Comparison of ENCODE assay signal across 10 cellular contexts in genomic region chr17:36950027-36950426, GRCh38. TPM values are rescaled to one million over a fixed set of nuclear protein-coding genes. Genes with fewer than 3 reads are reported as not detected.
A peak's percentile ranks its signal among the peaks of the same experiment; 100 is the strongest.
DNase-seq lines count a peak whose midpoint lies in the region; ATAC-seq and TF ChIP-seq lines count a peak whose summit lies in the region.
"Had no signal": no experiment of that assay in that cellular context is flagged by ENCODE, and none has a peak within 500 bp of the region (broad histone marks: within the 10 kb centered on the region; RNA-seq: fewer than 3 reads in every experiment).

No MANE protein-coding gene starts in this region.

- no peak overlapping the region for H2AFZ ChIP-seq in smooth muscle cell (ENCODE audit: low read depth)

- H3K4me3 Mint-ChIP-seq in WTC11 = peak overlapping the region; percentile 91

- peaks cover 45% of the 10 kb centered on the region for H3K27me3 Mint-ChIP-seq in WTC11 (ENCODE audit: low read depth)

- intact Hi-C loops in right cardiac atrium (cut with DNase I) = no loop called here
- intact Hi-C loops in mucosa of descending colon (cut with DNase I, micrococcal nuclease) = no loop called here

- no peak overlapping the region for H3K9ac ChIP-seq in smooth muscle cell (ENCODE audit: low read depth)

- H3K9me3 ChIP-seq in right cardiac atrium (ENCODE audit: control insufficient read depth, low read length) = no peaks in the 10 kb centered on the region
- no peaks in the 10 kb centered on the region for H3K9me3 ChIP-seq in smooth muscle cell (replicated peaks; ENCODE audit: low read depth)
- H3K9me3 ChIP-seq in mucosa of descending colon = no peaks in the 10 kb centered on the region

- WGBS in right cardiac atrium = 62% methylated on average over 8 of the region's 8 CpGs
- 76% methylated on average over 8 of the region's 8 CpGs for WGBS in smooth muscle cell (ENCODE audit: low lambda C conversion rate)

- no peaks in the 10 kb centered on the region for H3F3A ChIP-seq in smooth muscle cell (ENCODE audit: low read depth)

- TF ChIP-seq CTCF in WTC11 (IDR thresholded peaks at IDR 0.05) = no peak
- TF ChIP-seq CTCF in smooth muscle cell (IDR thresholded peaks at IDR 0.05; ENCODE audit: borderline replicate concordance, insufficient read depth, poor library complexity, severe bottlenecking) = no peak
- no peak for TF ChIP-seq CTCF in mucosa of descending colon (IDR thresholded peaks at IDR 0.05)

- no peaks in the 10 kb centered on the region for H3K27me3 ChIP-seq in right cardiac atrium (ENCODE audit: control insufficient read depth, insufficient read depth)
- peaks cover 32% of the 10 kb centered on the region for H3K27me3 ChIP-seq in smooth muscle cell (ENCODE audit: low read depth)

- DNase-seq in HEK293T (ENCODE audit: extremely low spot score) = no peak
- DNase-seq in WTC11 (ENCODE audit: low spot score) = no peak
- no peak for DNase-seq in right cardiac atrium
- no peak for DNase-seq in smooth muscle cell (lab: John Stamatoyannopoulos, UW; ENCODE audit: unreplicated experiment)
- no peak for DNase-seq in mucosa of descending colon
- DNase-seq in DMS79 treated with DMSO at 0.1 percent for 48 hours (lab: John Stamatoyannopoulos, UW) = no peak
- no peak for DNase-seq in stimulated activated naive CD4-positive, alpha-beta T cell (lab: John Stamatoyannopoulos, UW)
- DNase-seq: NCI-H345; stimulated activated CD4-positive, alpha-beta T cell treated with anti-CD3 and anti-CD28 coated beads, Interleukin-12 subunit alpha, Interleukin-12 subunit beta, amount 100 ng/mL, for 4 hours had no signal

- H3K4me2 ChIP-seq in smooth muscle cell = peak overlapping the region; percentile 94

- H3K27ac ChIP-seq in right cardiac atrium (ENCODE audit: low read length) (no peak overlapping the region), smooth muscle cell (ENCODE audit: low read depth) (no peak overlapping the region)

- peaks cover 38% of the 10 kb centered on the region for H3K4me1 Mint-ChIP-seq in WTC11

- ATAC-seq in WTC11 (no peak), right cardiac atrium (no peak), mucosa of descending colon (no peak), GM19463 (IDR thresholded peaks at IDR 0.05; ENCODE audit: unreplicated experiment) (no peak)

- no peaks in the 10 kb centered on the region for H3K4me1 ChIP-seq in right cardiac atrium (ENCODE audit: control insufficient read depth, insufficient read depth, low read length)
- peaks cover 16% of the 10 kb centered on the region for H3K4me1 ChIP-seq in smooth muscle cell (ENCODE audit: low read depth)
- peaks cover 8% of the 10 kb centered on the region for H3K4me1 ChIP-seq in mucosa of descending colon (ENCODE audit: low read depth)

- H3K9me3 Mint-ChIP-seq in WTC11 = no peaks in the 10 kb centered on the region

- H3K36me3 Mint-ChIP-seq in WTC11 = peaks cover 27% of the 10 kb centered on the region

- H3K79me2 ChIP-seq in smooth muscle cell (ENCODE audit: low read depth) = peaks cover 16% of the 10 kb centered on the region

- H4K20me1 ChIP-seq in smooth muscle cell (ENCODE audit: low read depth) = peaks cover 21% of the 10 kb centered on the region

- H3K36me3 ChIP-seq in smooth muscle cell (ENCODE audit: low read depth) (peaks cover 19% of the 10 kb centered on the region), mucosa of descending colon (ENCODE audit: low read depth) (no peaks in the 10 kb centered on the region)

- H3K27ac Mint-ChIP-seq in WTC11 = no peak overlapping the region

- H3K4me3 ChIP-seq in right cardiac atrium (ENCODE audit: low read length) (peak overlapping the region; percentile 70), smooth muscle cell (peak overlapping the region; percentile 83), mucosa of descending colon (no peak overlapping the region)

- CTCF ChIA-PET in HEK293T (lab: Yijun Ruan, JAX) = no interaction called here
- CTCF ChIA-PET in WTC11 (lab: Charles Lee) = interaction anchor here (0.8 to 2.2 kb wide), 4 partner anchors 9 to 349 kb away, joined by 3 to 16 read pairs (median 3); partner anchors contain the start of genes LHX1 and MRM1

- POLR2A ChIA-PET in HEK293T (lab: Yijun Ruan, JAX) = interaction anchor here (1.7 to 3.5 kb wide), 3 partner anchors 11 to 21 kb away, joined by 4 to 22 read pairs (median 8); partner anchors contain the start of gene LHX1
- POLR2A ChIA-PET in WTC11 (lab: Charles Lee) = no interaction called here

TF ChIP-seq in HEK293T, 16 proteins besides CTCF, POLR2A, EP300 and RAD21:
- TF ChIP-seq HDGF (IDR thresholded peaks at IDR 0.05; ENCODE audit: borderline replicate concordance) (no peak), PKNOX1 (IDR thresholded peaks at IDR 0.05) (peak; percentile 73; the same call in 1 of the 2 replicates)

TF ChIP-seq in WTC11, 78 proteins besides CTCF, POLR2A, EP300 and RAD21:
- TF ChIP-seq EMX1 (CRISPR knock-in tag; IDR thresholded peaks at IDR 0.05) (no peak), JAZF1 (CRISPR knock-in tag; IDR thresholded peaks at IDR 0.05) (no peak), ZNF317 (CRISPR knock-in tag; IDR thresholded peaks at IDR 0.05; ENCODE audit: borderline replicate concordance, low read depth) (no peak)
- TF ChIP-seq, protein P1, sequence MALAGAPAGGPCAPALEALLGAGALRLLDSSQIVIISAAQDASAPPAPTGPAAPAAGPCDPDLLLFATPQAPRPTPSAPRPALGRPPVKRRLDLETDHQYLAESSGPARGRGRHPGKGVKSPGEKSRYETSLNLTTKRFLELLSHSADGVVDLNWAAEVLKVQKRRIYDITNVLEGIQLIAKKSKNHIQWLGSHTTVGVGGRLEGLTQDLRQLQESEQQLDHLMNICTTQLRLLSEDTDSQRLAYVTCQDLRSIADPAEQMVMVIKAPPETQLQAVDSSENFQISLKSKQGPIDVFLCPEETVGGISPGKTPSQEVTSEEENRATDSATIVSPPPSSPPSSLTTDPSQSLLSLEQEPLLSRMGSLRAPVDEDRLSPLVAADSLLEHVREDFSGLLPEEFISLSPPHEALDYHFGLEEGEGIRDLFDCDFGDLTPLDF (CRISPR knock-in tag; IDR thresholded peaks at IDR 0.05) = no peak

RNA-seq across cellular contexts. Expression of gene AATF, which starts 1.3 kb away (rescaled TPM):
- total RNA-seq in WTC11 (2021) = 48.9 to 61.0 TPM (median 49.8 TPM) in 3 replicates
- total RNA-seq in right cardiac atrium = 10 to 100 TPM; 22.2 to 32.9 (median 24.5) TPM
- 19.9 TPM for polyA plus RNA-seq in right cardiac atrium
- total RNA-seq in smooth muscle cell = 18.5 and 42.0 TPM in 2 replicates
- polyA plus RNA-seq in smooth muscle cell = 38.0 and 45.6 TPM in 2 replicates
- 10 to 100 TPM; 35.6 to 47.2 (median 37.9) TPM for total RNA-seq in mucosa of descending colon

RNA-seq across cellular contexts. Expression of gene LHX1, which starts 12.8 kb away (rescaled TPM):
- total RNA-seq in WTC11 (2021) (0.61 to 1.3 TPM (median 1.2 TPM) in 3 replicates), right cardiac atrium (not detected), smooth muscle cell (not detected in 2 replicates), mucosa of descending colon (not detected)
- polyA plus RNA-seq in right cardiac atrium (not detected), smooth muscle cell (not detected in 2 replicates)
